18 cellular contexts compared by ENCODE assay signal in genomic region chr9:88725300-88726024, GRCh38.
A peak's percentile ranks its signal among the peaks of the same experiment; 100 is the strongest.
DNase-seq lines count a peak whose midpoint lies in the region; ATAC-seq and TF ChIP-seq lines count a peak whose summit lies in the region.
"Had no signal": no experiment of that assay in that cellular context is flagged by ENCODE, and none has a peak within 500 bp of the region (broad histone marks: within the 10 kb centered on the region; RNA-seq: fewer than 3 reads in every experiment).

No MANE protein-coding gene starts in this region.

- POLR2A ChIA-PET in WTC11 (lab: Charles Lee), result interaction anchor here (0.7 kb wide), 1 partner anchor 85 kb away, joined by 16 read pairs; no protein-coding TSS in a partner anchor

- no peak overlapping the region for H3K27ac ChIP-seq in mesenchymal stem cell (ENCODE audit: low read length, poor library complexity, severe bottlenecking)
- H3K27ac ChIP-seq in hepatocyte, result no peak overlapping the region
- H3K27ac ChIP-seq: 22Rv1, C4-2B had no signal

- intact Hi-C loops in Right ventricle myocardium inferior (cut with DNase I) (loop anchor here (5.0 kb wide), 1 partner anchor 68 kb away; no protein-coding TSS in a partner anchor), left ventricle myocardium superior (cut with micrococcal nuclease) (no loop called here)

- H2BK120ac ChIP-seq in mesenchymal stem cell (ENCODE audit: low read depth, low read length), result peak overlapping the region; percentile 8

- no peaks in the 10 kb centered on the region for H3K79me1 ChIP-seq in mesenchymal stem cell (replicated peaks; ENCODE audit: low read length, poor library complexity, severe bottlenecking)

- H3K36me3 Mint-ChIP-seq in WTC11, result no peaks in the 10 kb centered on the region

- H3K14ac ChIP-seq in mesenchymal stem cell (ENCODE audit: low read length in 2 of 2), result no peak overlapping the region

- H3K18ac ChIP-seq in mesenchymal stem cell (ENCODE audit: low read depth in 1 of 2, low read length in 2 of 2), result peak overlapping the region in 1 of 2 experiments; percentile 21

- peak overlapping the region; percentile 7 for H2BK15ac ChIP-seq in mesenchymal stem cell (ENCODE audit: low read depth, poor library complexity, severe bottlenecking)

- no peak for TF ChIP-seq CTCF in WTC11 (IDR thresholded peaks at IDR 0.05)
- TF ChIP-seq CTCF in hepatocyte (IDR thresholded peaks at IDR 0.05; ENCODE audit: poor library complexity), result no peak

- H3K27me3 ChIP-seq in mesenchymal stem cell (ENCODE audit: control insufficient read depth in 1 of 2, insufficient read depth in 1 of 2, low read length in 2 of 2) (no peaks in the 10 kb centered on the region), hepatocyte (no peaks in the 10 kb centered on the region)

- H3K4me1 ChIP-seq in mesenchymal stem cell (ENCODE audit: control insufficient read depth, insufficient read depth, low read depth, low read length), result peaks cover 3% of the 10 kb centered on the region
- H3K4me1 ChIP-seq in hepatocyte (ENCODE audit: insufficient read depth), result no peaks in the 10 kb centered on the region
- H3K4me1 ChIP-seq: Caco-2 had no signal

- H3K4me1 Mint-ChIP-seq in WTC11, result peaks cover 26% of the 10 kb centered on the region

- no peak overlapping the region for H3K23ac ChIP-seq in mesenchymal stem cell (ENCODE audit: low read length in 2 of 2)

- H3K79me2 ChIP-seq in hepatocyte, result no peaks in the 10 kb centered on the region

- no peak overlapping the region for H3K9ac ChIP-seq in mesenchymal stem cell (ENCODE audit: low read length)

- H2BK12ac ChIP-seq in mesenchymal stem cell (ENCODE audit: low read length in 2 of 2), result peak overlapping the region in 1 of 2 experiments; percentile 60

- ATAC-seq in Right ventricle myocardium inferior, result peak; percentile 21
- ATAC-seq in left ventricle myocardium superior, result no peak
- peak; percentile 60 for ATAC-seq in WTC11
- ATAC-seq in HG03280 (IDR thresholded peaks at IDR 0.05; ENCODE audit: unreplicated experiment), result no peak
- no peak for ATAC-seq in GM18519 (IDR thresholded peaks at IDR 0.05; ENCODE audit: low FRiP score, unreplicated experiment)
- ATAC-seq: A549, GM12878, HepG2 had no signal

- H2BK5ac ChIP-seq in mesenchymal stem cell (ENCODE audit: low read depth, low read length, poor library complexity, severe bottlenecking), result no peak overlapping the region

- H2AK5ac ChIP-seq in mesenchymal stem cell (ENCODE audit: low read length, severe bottlenecking), result no peak overlapping the region

- no peaks in the 10 kb centered on the region for H3K9me2 ChIP-seq in hepatocyte (replicated peaks; ENCODE audit: insufficient read depth)

- H3K9me3 Mint-ChIP-seq in WTC11, result peaks cover 9% of the 10 kb centered on the region
- H3K9me3 Mint-ChIP-seq: CD4-positive, alpha-beta T cell; HFFc6 had no signal

- H3K4me2 ChIP-seq in mesenchymal stem cell (ENCODE audit: low read length, poor library complexity, severe bottlenecking), result no peak overlapping the region
- H3K4me2 ChIP-seq in hepatocyte, result no peak overlapping the region
- H3K4me2 ChIP-seq: A549 had no signal

- no peak overlapping the region for H3K4me3 Mint-ChIP-seq in WTC11
- H3K4me3 Mint-ChIP-seq: CD4-positive, alpha-beta T cell; HFFc6 had no signal

- WGBS in mesenchymal stem cell, result 92% methylated on average over 3 of the region's 3 CpGs
- 90% methylated on average over 3 of the region's 3 CpGs for WGBS in hepatocyte (ENCODE audit: low lambda C conversion rate, missing lambda C conversion rate)

- H4K91ac ChIP-seq in mesenchymal stem cell (ENCODE audit: low read length), result no peak overlapping the region

- H3K27me3 Mint-ChIP-seq in WTC11 (ENCODE audit: low read depth), result no peaks in the 10 kb centered on the region; the same call in 1 of the 2 replicates

- H3K36me3 ChIP-seq in mesenchymal stem cell (ENCODE audit: control insufficient read depth in 1 of 2, insufficient read depth in 2 of 2, low read depth in 1 of 2, low read length in 2 of 2) (no peaks in the 10 kb centered on the region), hepatocyte (replicated peaks; ENCODE audit: insufficient read depth, low read depth) (no peaks in the 10 kb centered on the region)

- H3K4ac ChIP-seq in mesenchymal stem cell (ENCODE audit: low read depth in 1 of 2, low read length in 2 of 2), result peak overlapping the region; percentile 26 to 81

- H3K27ac Mint-ChIP-seq in WTC11, result no peak overlapping the region
- H3K27ac Mint-ChIP-seq: CD4-positive, alpha-beta T cell; HFFc6 had no signal

- H4K20me1 ChIP-seq in hepatocyte (ENCODE audit: insufficient read depth, poor library complexity, severe bottlenecking), result no peaks in the 10 kb centered on the region

- H3K9me3 ChIP-seq in mesenchymal stem cell (ENCODE audit: control insufficient read depth, low read length) (no peaks in the 10 kb centered on the region), hepatocyte (ENCODE audit: low read depth) (no peaks in the 10 kb centered on the region)
- H3K9me3 ChIP-seq: A549, Caco-2 had no signal

- no peak for DNase-seq in Right ventricle myocardium inferior (ENCODE audit: missing footprints)
- DNase-seq in left ventricle myocardium superior, result no peak
- DNase-seq in WTC11 (ENCODE audit: low spot score), result no peak
- DNase-seq in mesenchymal stem cell, result no peak
- no peak for DNase-seq in hepatocyte (ENCODE audit: low spot score)
- DNase-seq: AML-193; Caco-2; CD4-positive, alpha-beta T cell; HCEC 1CT; HFFc6; KG1 had no signal

- CTCF ChIA-PET in WTC11 (lab: Charles Lee), result no interaction called here

- H2AFZ ChIP-seq in mesenchymal stem cell (ENCODE audit: low read depth, low read length) (no peak overlapping the region), hepatocyte (no peak overlapping the region)

- H3K4me3 ChIP-seq in mesenchymal stem cell (ENCODE audit: insufficient read depth in 1 of 2, low read depth in 1 of 2, low read length in 2 of 2), result no peak overlapping the region
- no peak overlapping the region for H3K4me3 ChIP-seq in hepatocyte
- H3K4me3 ChIP-seq: A549, GM12878 had no signal

- H4K8ac ChIP-seq in mesenchymal stem cell (ENCODE audit: low read length), result no peak overlapping the region

TF ChIP-seq in WTC11, 78 proteins besides CTCF, POLR2A, EP300 and RAD21 (continues in another document):
- TF ChIP-seq, protein P1, sequence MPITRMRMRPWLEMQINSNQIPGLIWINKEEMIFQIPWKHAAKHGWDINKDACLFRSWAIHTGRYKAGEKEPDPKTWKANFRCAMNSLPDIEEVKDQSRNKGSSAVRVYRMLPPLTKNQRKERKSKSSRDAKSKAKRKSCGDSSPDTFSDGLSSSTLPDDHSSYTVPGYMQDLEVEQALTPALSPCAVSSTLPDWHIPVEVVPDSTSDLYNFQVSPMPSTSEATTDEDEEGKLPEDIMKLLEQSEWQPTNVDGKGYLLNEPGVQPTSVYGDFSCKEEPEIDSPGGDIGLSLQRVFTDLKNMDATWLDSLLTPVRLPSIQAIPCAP (CRISPR knock-in tag; IDR thresholded peaks at IDR 0.05), result no peak
- no peak for TF ChIP-seq TEAD4 (CRISPR knock-in tag; IDR thresholded peaks at IDR 0.05)
- TF ChIP-seq ARID4B (CRISPR knock-in tag; IDR thresholded peaks at IDR 0.05; ENCODE audit: borderline replicate concordance), result no peak
- TF ChIP-seq TCF7 (CRISPR knock-in tag; IDR thresholded peaks at IDR 0.05; ENCODE audit: low read depth), result no peak
- TF ChIP-seq ZNF423 (CRISPR knock-in tag; IDR thresholded peaks at IDR 0.05), result no peak
- no peak for TF ChIP-seq RORB (CRISPR knock-in tag; IDR thresholded peaks at IDR 0.05)
- TF ChIP-seq, protein P2, sequence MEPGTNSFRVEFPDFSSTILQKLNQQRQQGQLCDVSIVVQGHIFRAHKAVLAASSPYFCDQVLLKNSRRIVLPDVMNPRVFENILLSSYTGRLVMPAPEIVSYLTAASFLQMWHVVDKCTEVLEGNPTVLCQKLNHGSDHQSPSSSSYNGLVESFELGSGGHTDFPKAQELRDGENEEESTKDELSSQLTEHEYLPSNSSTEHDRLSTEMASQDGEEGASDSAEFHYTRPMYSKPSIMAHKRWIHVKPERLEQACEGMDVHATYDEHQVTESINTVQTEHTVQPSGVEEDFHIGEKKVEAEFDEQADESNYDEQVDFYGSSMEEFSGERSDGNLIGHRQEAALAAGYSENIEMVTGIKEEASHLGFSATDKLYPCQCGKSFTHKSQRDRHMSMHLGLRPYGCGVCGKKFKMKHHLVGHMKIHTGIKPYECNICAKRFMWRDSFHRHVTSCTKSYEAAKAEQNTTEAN (CRISPR knock-in tag; IDR thresholded peaks at IDR 0.05), result no peak
- TF ChIP-seq ZNF671 (CRISPR knock-in tag; IDR thresholded peaks at IDR 0.05), result no peak
- TF ChIP-seq ELF4 (CRISPR knock-in tag; IDR thresholded peaks at IDR 0.05; ENCODE audit: low read depth), result no peak
- TF ChIP-seq SP1 (CRISPR knock-in tag; conservative IDR thresholded peaks at IDR 0.05), result no peak
- no peak for TF ChIP-seq GABPB1 (CRISPR knock-in tag; IDR thresholded peaks at IDR 0.05)
- TF ChIP-seq OVOL2 (CRISPR knock-in tag; IDR thresholded peaks at IDR 0.05; ENCODE audit: borderline replicate concordance), result no peak

Comparison
In these comparisons a context has a peak if more than half of its experiments do, and no peak if none do; other contexts are left out.
1. ATAC-seq: peak in Right ventricle myocardium inferior (single experiment) and WTC11 (single experiment); none in left ventricle myocardium superior (single experiment), HG03280 (single experiment) and GM18519 (single experiment).